ENCODE assay signal across 22 cellular contexts in the genomic region with DNA sequence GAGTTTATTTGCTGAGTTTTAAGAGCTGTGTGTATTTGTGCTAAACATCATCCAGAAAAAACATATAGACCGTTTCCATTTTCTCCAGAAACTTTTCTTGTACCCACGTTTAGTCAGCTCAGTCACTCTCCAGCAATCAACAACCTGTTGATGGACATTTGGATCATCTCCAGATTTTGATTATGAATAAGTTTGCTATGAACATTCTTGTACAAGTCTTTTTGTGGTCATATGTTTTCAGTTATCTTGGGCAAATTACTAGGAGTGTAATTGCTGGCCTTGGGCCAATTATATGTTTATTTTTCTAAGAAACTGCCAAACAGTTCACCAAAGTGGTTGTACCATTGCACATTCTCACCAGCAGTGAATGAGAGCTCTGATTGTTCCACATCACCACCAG.
A peak's percentile ranks its signal among the peaks of the same experiment; 100 is the strongest.
DNase-seq lines count a peak whose midpoint lies in the region; ATAC-seq and TF ChIP-seq lines count a peak whose summit lies in the region.
"Had no signal": no experiment of that assay in that cellular context is flagged by ENCODE, and none has a peak within 500 bp of the region (broad histone marks: within the 10 kb centered on the region; RNA-seq: fewer than 3 reads in every experiment).

No MANE protein-coding gene starts in this region.

- H3K27me3 ChIP-seq in PC-3 (ENCODE audit: low read length) = no peaks in the 10 kb centered on the region
- H3K27me3 ChIP-seq in vagina = no peaks in the 10 kb centered on the region
- H3K27me3 ChIP-seq: MG63, Peyer's patch had no signal

- CTCF ChIA-PET in PC-3 (lab: Charles Lee) = no interaction called here

- peaks cover 7% of the 10 kb centered on the region; the same call in 1 of the 2 replicates for H3K4me1 ChIP-seq in PC-3 (ENCODE audit: insufficient read depth, low read length)
- H3K4me1 ChIP-seq in vagina = no peaks in the 10 kb centered on the region
- H3K4me1 ChIP-seq: Peyer's patch had no signal

- H3K9ac ChIP-seq in PC-3 (ENCODE audit: low read length) = no peak overlapping the region
- H3K9ac ChIP-seq: GM23248, KMS-11 had no signal

- H3K27ac ChIP-seq in PC-3 (ENCODE audit: low read length) (no peak overlapping the region), vagina (no peak overlapping the region)
- H3K27ac ChIP-seq: 22Rv1, GM23248, KMS-11, Peyer's patch, SK-N-MC had no signal

- H3K9me3 ChIP-seq in PC-3 (ENCODE audit: low read length) (0 out of 2 replicates have a peak, but pooled peaks cover 9% of the 10 kb centered on the region), vagina (no peaks in the 10 kb centered on the region)
- H3K9me3 ChIP-seq: Peyer's patch had no signal

- DNase-seq in NCI-H1105 treated with DMSO at 0.1 percent for 48 hours (lab: John Stamatoyannopoulos, UW) = peak; percentile 22
- no peak for DNase-seq in NCI-H1105 (lab: John Stamatoyannopoulos, UW)
- DNase-seq in PC-3 = peak; percentile 72
- peak; percentile 5 for DNase-seq in dermis blood vessel endothelial cell
- DNase-seq in fibroblast of the conjunctiva (ENCODE audit: low read depth) = peak; percentile 20
- no peak for DNase-seq in vagina (ENCODE audit: extremely low spot score in 2 of 2)
- DNase-seq in effector CD4-positive, alpha-beta T cell = no peak
- DNase-seq: COR-L47, GM23248, HCEC 1CT, MG63, NCI-H1048, NCI-H146, NCI-H2029 treated with DMSO at 0.1 percent for 48 hours, NCI-H2171, NCI-H526 treated with DMSO at 0.1 percent for 48 hours, Peyer's patch, Right ventricle myocardium superior had no signal

- BruUV-seq in PC-3 (replicated peaks; lab: Mats Ljungman, UMichigan) = no TSS peak

- H3K36me3 ChIP-seq in PC-3 (ENCODE audit: low read depth, low read length) = peaks cover 5% of the 10 kb centered on the region; the same call in 1 of the 2 replicates
- no peaks in the 10 kb centered on the region for H3K36me3 ChIP-seq in vagina
- H3K36me3 ChIP-seq: MG63, Peyer's patch had no signal

- H3K79me2 ChIP-seq in PC-3 (ENCODE audit: low read length) = no peaks in the 10 kb centered on the region

- ATAC-seq in PC-3 (peak; percentile 11; the same call in 1 of the 2 replicates), HG03159 (IDR thresholded peaks at IDR 0.05; ENCODE audit: unreplicated experiment) (no peak)

- no peaks in the 10 kb centered on the region for H3F3A ChIP-seq in PC-3 (ENCODE audit: low read length, unreplicated experiment)

- H4K20me1 ChIP-seq in PC-3 (ENCODE audit: low read length) = no peaks in the 10 kb centered on the region

- POLR2A ChIA-PET in PC-3 (lab: Charles Lee; ENCODE audit: unreplicated experiment) = no interaction called here

- H3K9me2 ChIP-seq in PC-3 (replicated peaks; ENCODE audit: low read length) = no peaks in the 10 kb centered on the region

- H3K4me3 ChIP-seq in PC-3 (ENCODE audit: low read length) (no peak overlapping the region), vagina (no peak overlapping the region)
- H3K4me3 ChIP-seq: GM23248, MG63, Peyer's patch, SK-N-MC had no signal

- no peak for TF ChIP-seq CTCF in PC-3 (conservative IDR thresholded peaks at IDR 0.05; ENCODE audit: low read depth, low read length)
- no peak for TF ChIP-seq CTCF in vagina (IDR thresholded peaks at IDR 0.05)

- no peak overlapping the region for H3K4me2 ChIP-seq in PC-3 (ENCODE audit: low read length)
- H3K4me2 ChIP-seq: KMS-11 had no signal

- intact Hi-C loops in PC-3 (cut with micrococcal nuclease) (no loop called here), vagina (cut with DNase I) (no loop called here)

- H2AFZ ChIP-seq in PC-3 (ENCODE audit: low read length) = no peak overlapping the region
- H2AFZ ChIP-seq: GM23248 had no signal

- TF ChIP-seq POLR2A in vagina (IDR thresholded peaks at IDR 0.05) = no peak

Comparison
In these comparisons a context has a peak if more than half of its experiments do, and no peak if none do; other contexts are left out.
1. DNase-seq: peak in NCI-H1105 treated with DMSO at 0.1 percent for 48 hours (single experiment), PC-3 (single experiment), dermis blood vessel endothelial cell (single experiment) and fibroblast of the conjunctiva (single experiment); none in NCI-H1105 (single experiment), vagina (0 of 2) and effector CD4-positive, alpha-beta T cell (single experiment).